ENCODE assay signal across 16 cellular contexts in the genomic region with DNA sequence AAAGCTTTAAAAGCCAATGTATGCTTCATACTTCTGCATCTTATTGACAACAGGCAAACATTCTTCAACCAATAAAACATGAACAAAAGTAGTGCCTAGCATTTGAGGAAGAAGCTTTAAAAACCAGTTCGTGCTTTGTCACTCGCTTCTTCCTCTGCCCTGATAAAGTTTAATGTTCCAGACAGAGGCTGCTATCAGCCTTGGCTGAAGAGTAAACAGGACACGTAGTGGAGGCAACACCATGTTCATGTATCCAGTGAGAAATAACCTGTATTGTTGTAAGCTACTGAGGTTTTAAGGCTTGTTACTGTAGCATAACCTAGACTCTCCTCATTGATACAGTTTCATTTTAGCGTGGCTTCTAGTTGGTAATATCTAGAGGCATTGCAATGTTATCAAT. TPM values are rescaled to one million over a fixed set of nuclear protein-coding genes. Genes with fewer than 3 reads are reported as not detected.
A peak's percentile ranks its signal among the peaks of the same experiment; 100 is the strongest.
DNase-seq lines count a peak whose midpoint lies in the region; ATAC-seq and TF ChIP-seq lines count a peak whose summit lies in the region.
"Had no signal": no experiment of that assay in that cellular context is flagged by ENCODE, and none has a peak within 500 bp of the region (broad histone marks: within the 10 kb centered on the region; RNA-seq: fewer than 3 reads in every experiment).

No MANE protein-coding gene starts in this region.

- H3K79me1 ChIP-seq in mesenchymal stem cell (replicated peaks; ENCODE audit: low read length, poor library complexity, severe bottlenecking), result peaks cover 8% of the 10 kb centered on the region

- H3K18ac ChIP-seq in mesenchymal stem cell (ENCODE audit: low read depth in 1 of 2, low read length in 2 of 2), result no peak overlapping the region

- H3K9me3 ChIP-seq in right atrium auricular region, result no peaks in the 10 kb centered on the region
- H3K9me3 ChIP-seq in endocrine pancreas (ENCODE audit: control insufficient read depth, low read length), result no peaks in the 10 kb centered on the region
- H3K9me3 ChIP-seq in mesenchymal stem cell (ENCODE audit: control insufficient read depth, low read length), result no peaks in the 10 kb centered on the region
- H3K9me3 ChIP-seq: BLaER1 had no signal

- no peak overlapping the region for H2BK5ac ChIP-seq in mesenchymal stem cell (ENCODE audit: low read depth, low read length, poor library complexity, severe bottlenecking)

- H3K36me3 ChIP-seq in right atrium auricular region (no peaks in the 10 kb centered on the region), endocrine pancreas (ENCODE audit: control insufficient read depth, insufficient read depth, low read length) (no peaks in the 10 kb centered on the region), mesenchymal stem cell (ENCODE audit: control insufficient read depth in 1 of 2, insufficient read depth in 2 of 2, low read depth in 1 of 2, low read length in 2 of 2) (peaks cover 3 to 5% of the 10 kb centered on the region in 2 experiments)

- WGBS in mesenchymal stem cell, result 67% methylated on average over 3 of the region's 4 CpGs

- no peak for TF ChIP-seq CTCF in right atrium auricular region (IDR thresholded peaks at IDR 0.05)

- DNase-seq in DMS 273 (lab: John Stamatoyannopoulos, UW; ENCODE audit: unreplicated experiment) (peak; percentile 25), DMS 273 treated with DMSO at 0.1 percent for 48 hours (lab: John Stamatoyannopoulos, UW) (no peak), right atrium auricular region (ENCODE audit: low spot score) (no peak), left cardiac atrium (no peak), DMS53 treated with DMSO at 0.1 percent for 48 hours (lab: John Stamatoyannopoulos, UW; ENCODE audit: unreplicated experiment) (no peak), mesenchymal stem cell (no peak), hippocampal formation (lab: John Stamatoyannopoulos, UW) (no peak)
- DNase-seq: H7, NCI-H1105, NCI-H187 treated with DMSO at 0.1 percent for 48 hours, NCI-H446 treated with DMSO at 0.1 percent for 48 hours, NCI-H82 had no signal

- no peak overlapping the region for H3K23ac ChIP-seq in mesenchymal stem cell (ENCODE audit: low read length in 2 of 2)

- no peak overlapping the region for H3K9ac ChIP-seq in endocrine pancreas (ENCODE audit: control insufficient read depth, insufficient read depth, low read length)
- H3K9ac ChIP-seq in mesenchymal stem cell (ENCODE audit: low read length), result no peak overlapping the region
- H3K9ac ChIP-seq: BLaER1 had no signal

- no peak overlapping the region for H2AK5ac ChIP-seq in mesenchymal stem cell (ENCODE audit: low read length, severe bottlenecking)

- no peak overlapping the region for H3K4me2 ChIP-seq in mesenchymal stem cell (ENCODE audit: low read length, poor library complexity, severe bottlenecking)
- H3K4me2 ChIP-seq: BLaER1 had no signal

- ATAC-seq in left cardiac atrium, result no peak
- ATAC-seq: GM12878 had no signal

- H2BK12ac ChIP-seq in mesenchymal stem cell (ENCODE audit: low read length in 2 of 2), result no peak overlapping the region

- intact Hi-C loops in left cardiac atrium (cut with DNase I), result loop anchor here in 1 of 2 donors (5.0 kb wide), 2 partner anchors 39 to 106 kb away; no protein-coding TSS in a partner anchor

- H2AFZ ChIP-seq in mesenchymal stem cell (ENCODE audit: low read depth, low read length), result no peak overlapping the region

- peaks cover 0 to 22% of the 10 kb centered on the region in 2 donors for H3K4me1 ChIP-seq in right atrium auricular region
- H3K4me1 ChIP-seq in endocrine pancreas (ENCODE audit: control insufficient read depth, insufficient read depth, low read length), result peaks cover 15% of the 10 kb centered on the region
- peaks cover 6% of the 10 kb centered on the region for H3K4me1 ChIP-seq in mesenchymal stem cell (ENCODE audit: control insufficient read depth, insufficient read depth, low read depth, low read length)

- H4K8ac ChIP-seq in mesenchymal stem cell (ENCODE audit: low read length), result no peak overlapping the region

- no peak overlapping the region for H2BK15ac ChIP-seq in mesenchymal stem cell (ENCODE audit: low read depth, poor library complexity, severe bottlenecking)

- H3K27me3 ChIP-seq in right atrium auricular region (no peaks in the 10 kb centered on the region), endocrine pancreas (ENCODE audit: control insufficient read depth, insufficient read depth, low read length) (no peaks in the 10 kb centered on the region), mesenchymal stem cell (ENCODE audit: control insufficient read depth in 1 of 2, insufficient read depth in 1 of 2, low read length in 2 of 2) (no peaks in the 10 kb centered on the region)
- H3K27me3 ChIP-seq: BLaER1 had no signal

- H4K91ac ChIP-seq in mesenchymal stem cell (ENCODE audit: low read length), result no peak overlapping the region

- H3K4me3 ChIP-seq in right atrium auricular region (no peak overlapping the region), endocrine pancreas (ENCODE audit: control insufficient read depth, insufficient read depth, low read length) (peak overlapping the region; percentile 57), mesenchymal stem cell (ENCODE audit: insufficient read depth in 1 of 2, low read depth in 1 of 2, low read length in 2 of 2) (no peak overlapping the region)
- H3K4me3 ChIP-seq: BLaER1, GM12878 had no signal

- no peak overlapping the region for H2BK120ac ChIP-seq in mesenchymal stem cell (ENCODE audit: low read depth, low read length)

- H3K27ac ChIP-seq in right atrium auricular region (peak overlapping the region; percentile 46 to 78), mesenchymal stem cell (ENCODE audit: low read length, poor library complexity, severe bottlenecking) (no peak overlapping the region)
- H3K27ac ChIP-seq: 22Rv1, BLaER1 had no signal

- no peak overlapping the region for H3K14ac ChIP-seq in mesenchymal stem cell (ENCODE audit: low read length in 2 of 2)

- H3K4ac ChIP-seq in mesenchymal stem cell (ENCODE audit: low read depth in 1 of 2, low read length in 2 of 2), result no peak overlapping the region

RNA-seq across cellular contexts. Expression of gene FUBP3, which starts 3.2 kb away (rescaled TPM):
- total RNA-seq in right atrium auricular region, result 10 to 100 TPM; 21.1 to 24.8 TPM
- 10 to 100 TPM; 22.4 to 34.8 TPM for total RNA-seq in left cardiac atrium
- 38.9 TPM for polyA plus RNA-seq in mesenchymal stem cell (2013, experiment 1 of 2)
- polyA plus RNA-seq in mesenchymal stem cell (2013, experiment 2 of 2), result 38.0 TPM
